8 cellular contexts compared by ENCODE assay signal in the genomic region with DNA sequence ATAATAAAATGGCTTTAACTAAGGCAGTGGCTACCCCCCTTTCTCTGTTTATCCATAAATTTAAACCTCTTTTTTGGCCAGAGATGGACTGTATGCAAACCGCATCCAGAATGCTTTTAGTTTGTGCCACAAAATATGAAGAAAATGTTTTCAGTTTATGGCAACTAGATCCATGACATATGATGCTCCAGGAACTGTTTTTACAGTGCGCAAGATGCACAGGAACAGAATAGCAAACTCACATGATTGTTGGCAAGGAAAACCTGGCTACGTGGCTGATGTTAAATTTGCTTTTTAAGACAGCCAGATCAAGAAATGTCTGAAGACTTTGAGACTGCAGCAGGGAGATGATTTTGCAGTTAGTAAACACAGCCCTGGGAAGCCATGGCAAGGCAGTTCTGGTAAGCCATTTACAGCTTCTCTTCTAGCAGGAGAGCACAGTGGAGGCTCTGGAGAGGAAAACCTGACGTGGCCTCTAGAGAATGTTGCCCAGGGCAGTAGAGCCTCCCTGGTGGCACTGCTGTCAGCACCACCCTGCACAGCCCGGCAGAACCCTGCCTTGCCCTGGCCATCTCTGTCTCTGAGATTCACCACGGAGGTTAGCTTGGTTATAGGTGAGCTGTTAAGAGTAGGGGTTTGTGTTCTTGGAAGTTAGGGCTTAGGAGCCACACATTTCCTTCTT.
DNase-seq lines count a peak whose midpoint lies in the region; ATAC-seq, FAIRE-seq and TF ChIP-seq lines count a peak whose summit lies in the region.

No MANE protein-coding gene starts in this region.

- TF ChIP-seq CTCF in K562 (IDR thresholded peaks at IDR 0.05 in 2 of 3, conservative IDR thresholded peaks at IDR 0.05 in 1 of 3; ENCODE audit: insufficient read depth in 2 of 3, low read depth in 1 of 3, low read length in 3 of 3) (no peak), right lobe of liver (IDR thresholded peaks at IDR 0.05) (no peak), upper lobe of right lung (IDR thresholded peaks at IDR 0.05) (no peak)

- POLR2A ChIA-PET in K562 (lab: Yijun Ruan, JAX) = interaction anchor here (0.9 kb wide), 1 partner anchor 28 kb away, joined by 3 read pairs; no protein-coding TSS in a partner anchor

- in situ Hi-C loops in K562 (cut with MboI) = no loop called here

- FAIRE-seq in K562 (lab: Jason Lieb, UNC) = no peak

- H3K27me3 ChIP-seq in K562 (ENCODE audit: control insufficient read depth in 2 of 2, insufficient read depth in 2 of 2, low read length in 2 of 2) (no peaks in the 10 kb centered on the region), right lobe of liver (no peaks in the 10 kb centered on the region), upper lobe of right lung (no peaks in the 10 kb centered on the region)

- no peak for TF ChIP-seq EP300 in K562 (IDR thresholded peaks at IDR 0.05; ENCODE audit: low read length)

- peaks cover 5% of the 10 kb centered on the region; the same call in 2 of the 3 replicates for H3K79me2 ChIP-seq in K562 (ENCODE audit: control insufficient read depth, insufficient read depth, low read length)

- H4K20me1 ChIP-seq in K562 (replicated peaks; ENCODE audit: control insufficient read depth, insufficient read depth, low read length) = no peaks in the 10 kb centered on the region

- TF ChIP-seq POLR2A in K562 (conservative IDR thresholded peaks at IDR 0.05) = no peak
- TF ChIP-seq POLR2A in right lobe of liver (IDR thresholded peaks at IDR 0.05) = no peak

- H3K27ac ChIP-seq in K562 (ENCODE audit: extremely low read depth, low read depth, low read length) (no peak overlapping the region), right lobe of liver (peak overlapping the region; percentile 21 to 50 (median 41)), upper lobe of right lung (peak overlapping the region; percentile 20)

- no peaks in the 10 kb centered on the region for H3K36me3 ChIP-seq in K562 (ENCODE audit: control insufficient read depth, insufficient read depth, low read length)
- H3K36me3 ChIP-seq in right lobe of liver = no peaks in the 10 kb centered on the region
- H3K36me3 ChIP-seq in upper lobe of right lung = no peaks in the 10 kb centered on the region

- TF ChIP-seq RAD21 in K562 (CRISPR knock-in tag; conservative IDR thresholded peaks at IDR 0.05 in 1 of 2, IDR thresholded peaks at IDR 0.05 in 1 of 2) = no peak

- peak overlapping the region; percentile 21; the same call in 1 of the 2 replicates for H3K4me2 ChIP-seq in K562 (ENCODE audit: insufficient read depth, low read length)

- H3K9me1 ChIP-seq in K562 (ENCODE audit: control insufficient read depth, insufficient read depth, low read length) = no peaks in the 10 kb centered on the region

- no peak overlapping the region; the same call in 1 of the 2 replicates for H2AFZ ChIP-seq in K562 (ENCODE audit: low read depth, low read length)

- H3K4me1 ChIP-seq in K562 (replicated peaks in 1 of 2; ENCODE audit: control insufficient read depth in 2 of 2, insufficient read depth in 2 of 2, low read length in 2 of 2) = peaks cover 0 to 4% of the 10 kb centered on the region in 2 experiments; a peak in 2 of 5 replicates
- H3K4me1 ChIP-seq in right lobe of liver = peaks cover 0 to 18% (median 5%) of the 10 kb centered on the region in 4 donors
- H3K4me1 ChIP-seq in upper lobe of right lung = peaks cover 17% of the 10 kb centered on the region

- WGBS in K562 (ENCODE audit: insufficient coverage, low coverage, missing lambda C conversion rate) = 65% methylated on average over 6 of the region's 6 CpGs
- whole genome bisulfite sequencing in right lobe of liver (ENCODE audit: insufficient coverage, low coverage, low lambda C conversion rate, missing lambda C conversion rate) = 14% methylated on average over 5 of the region's 6 CpGs

- no peak overlapping the region for H3K4me3 ChIP-seq in K562
- H3K4me3 ChIP-seq in right lobe of liver = peak overlapping the region; percentile 6 to 19 (median 15)
- peak overlapping the region; percentile 34 for H3K4me3 ChIP-seq in upper lobe of right lung

- CTCF ChIA-PET in K562 (lab: Yijun Ruan, JAX; ENCODE audit: low intra/inter-chr PET ratio) = no interaction called here

- ATAC-seq in K562 (no peak), right lobe of liver (peak; percentile 81 to 94 (median 84)), upper lobe of right lung (peak; percentile 74), GM19035 (IDR thresholded peaks at IDR 0.05; ENCODE audit: unreplicated experiment) (no peak)

- intact Hi-C loops in K562 (cut with micrococcal nuclease) = no loop called here
- intact Hi-C loops in right lobe of liver (cut with DNase I) = no loop called here
- intact Hi-C loops in upper lobe of right lung (cut with DNase I) = no loop called here

- DNase-seq in AG08395 (ENCODE audit: low spot score) = peak; percentile 75
- peak; percentile 19 for DNase-seq in NCI-H2029 treated with DMSO at 0.1 percent for 48 hours (lab: John Stamatoyannopoulos, UW)
- DNase-seq in K562 (ENCODE audit: extremely low read depth in 1 of 4, low spot score in 3 of 4) = no peak
- peak in 1 of 3 donors; percentile 33 for DNase-seq in right lobe of liver
- DNase-seq in upper lobe of right lung = no peak
- no peak for DNase-seq in NCI-H187 (lab: John Stamatoyannopoulos, UW)
- no peak for DNase-seq in NCI-H187 treated with DMSO at 0.1 percent for 48 hours (lab: John Stamatoyannopoulos, UW)

- H3K9me3 ChIP-seq in K562 (replicated peaks; ENCODE audit: control insufficient read depth, insufficient read depth, low read depth, low read length) (no peaks in the 10 kb centered on the region), right lobe of liver (no peaks in the 10 kb centered on the region), upper lobe of right lung (no peaks in the 10 kb centered on the region)

- peak overlapping the region in 1 of 2 experiments; percentile 74; a peak in 1 of 4 replicates for H3K9ac ChIP-seq in K562 (ENCODE audit: insufficient read depth in 1 of 2, low read depth in 2 of 2, low read length in 2 of 2)

- no TSS peak for BruUV-seq in K562 (replicated peaks; lab: Mats Ljungman, UMichigan)

TF ChIP-seq in K562, 482 proteins besides CTCF, POLR2A, EP300 and RAD21 (continues in another document):
- TF ChIP-seq ERF (CRISPR knock-in tag; IDR thresholded peaks at IDR 0.05) (no peak), ZNF431 (CRISPR knock-in tag; IDR thresholded peaks at IDR 0.05) (no peak), ZNF347 (CRISPR knock-in tag; IDR thresholded peaks at IDR 0.05; ENCODE audit: low read depth) (no peak), RB1 (IDR thresholded peaks at IDR 0.05; ENCODE audit: low read depth) (no peak), L3MBTL2 (IDR thresholded peaks at IDR 0.05) (no peak), FOXP1 (CRISPR knock-in tag; IDR thresholded peaks at IDR 0.05) (no peak), ZFPM2 (CRISPR knock-in tag; IDR thresholded peaks at IDR 0.05) (no peak), ETV1 (tag; conservative IDR thresholded peaks at IDR 0.05; ENCODE audit: low read depth) (no peak), ETS1 (conservative IDR thresholded peaks at IDR 0.05; ENCODE audit: control insufficient read depth, low read depth, low read length) (no peak), ZNF561 (CRISPR knock-in tag; conservative IDR thresholded peaks at IDR 0.05) (no peak), KAT7 (CRISPR knock-in tag; IDR thresholded peaks at IDR 0.05; ENCODE audit: borderline replicate concordance) (no peak), CREM (IDR thresholded peaks at IDR 0.05; ENCODE audit: low read depth) (no peak), SMAD4 (CRISPR knock-in tag; conservative IDR thresholded peaks at IDR 0.05) (no peak), SAP30 (IDR thresholded peaks at IDR 0.05; ENCODE audit: borderline replicate concordance, insufficient read depth, low read depth, low read length, poor library complexity, severe bottlenecking) (no peak), GTF2F1 (IDR thresholded peaks at IDR 0.05; ENCODE audit: low read depth, low read length) (no peak), RBM17 (IDR thresholded peaks at IDR 0.05; ENCODE audit: borderline replicate concordance, low read depth, low read length) (no peak), STAT5B (CRISPR knock-in tag; IDR thresholded peaks at IDR 0.05) (no peak)
- TF ChIP-seq, protein P1, sequence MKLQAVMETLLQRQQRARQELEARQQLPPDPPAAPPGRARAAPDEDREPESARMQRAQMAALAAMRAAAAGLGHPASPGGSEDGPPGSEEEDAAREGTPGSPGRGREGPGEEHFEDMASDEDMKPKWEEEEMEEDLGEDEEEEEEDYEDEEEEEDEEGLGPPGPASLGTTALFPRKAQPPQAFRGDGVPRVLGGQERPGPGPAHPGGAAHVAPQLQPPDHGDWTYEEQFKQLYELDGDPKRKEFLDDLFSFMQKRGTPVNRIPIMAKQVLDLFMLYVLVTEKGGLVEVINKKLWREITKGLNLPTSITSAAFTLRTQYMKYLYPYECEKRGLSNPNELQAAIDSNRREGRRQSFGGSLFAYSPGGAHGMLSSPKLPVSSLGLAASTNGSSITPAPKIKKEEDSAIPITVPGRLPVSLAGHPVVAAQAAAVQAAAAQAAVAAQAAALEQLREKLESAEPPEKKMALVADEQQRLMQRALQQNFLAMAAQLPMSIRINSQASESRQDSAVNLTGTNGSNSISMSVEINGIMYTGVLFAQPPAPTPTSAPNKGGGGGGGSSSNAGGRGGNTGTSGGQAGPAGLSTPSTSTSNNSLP (IDR thresholded peaks at IDR 0.05; ENCODE audit: borderline replicate concordance, low read depth, low read length) = no peak
- TF ChIP-seq, protein P2, sequence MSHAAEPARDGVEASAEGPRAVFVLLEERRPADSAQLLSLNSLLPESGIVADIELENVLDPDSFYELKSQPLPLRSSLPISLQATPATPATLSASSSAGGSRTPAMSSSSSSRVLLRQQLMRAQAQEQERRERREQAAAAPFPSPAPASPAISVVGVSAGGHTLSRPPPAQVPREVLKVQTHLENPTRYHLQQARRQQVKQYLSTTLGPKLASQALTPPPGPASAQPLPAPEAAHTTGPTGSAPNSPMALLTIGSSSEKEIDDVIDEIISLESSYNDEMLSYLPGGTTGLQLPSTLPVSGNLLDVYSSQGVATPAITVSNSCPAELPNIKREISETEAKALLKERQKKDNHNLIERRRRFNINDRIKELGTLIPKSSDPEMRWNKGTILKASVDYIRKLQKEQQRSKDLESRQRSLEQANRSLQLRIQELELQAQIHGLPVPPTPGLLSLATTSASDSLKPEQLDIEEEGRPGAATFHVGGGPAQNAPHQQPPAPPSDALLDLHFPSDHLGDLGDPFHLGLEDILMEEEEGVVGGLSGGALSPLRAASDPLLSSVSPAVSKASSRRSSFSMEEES (CRISPR knock-in tag; IDR thresholded peaks at IDR 0.05) = no peak

Comparison
In these comparisons a context has a peak if more than half of its experiments do, and no peak if none do; other contexts are left out.
1. DNase-seq: peak in AG08395 (single experiment) and NCI-H2029 treated with DMSO at 0.1 percent for 48 hours (single experiment); none in K562 (0 of 4), upper lobe of right lung (single experiment), NCI-H187 (0 of 2) and NCI-H187 treated with DMSO at 0.1 percent for 48 hours (single experiment).
2. ATAC-seq: peak in right lobe of liver (4 of 4) and upper lobe of right lung (single experiment); none in K562 (single experiment) and GM19035 (single experiment).